Comparison of ENCODE assay signal across 17 cellular contexts in genomic region chr5:84549054-84549453, GRCh38.
DNase-seq lines count a peak whose midpoint lies in the region; ATAC-seq and TF ChIP-seq lines count a peak whose summit lies in the region.
"Had no signal": no experiment of that assay in that cellular context is flagged by ENCODE, and none has a peak within 500 bp of the region (broad histone marks: within the 10 kb centered on the region; RNA-seq: fewer than 3 reads in every experiment).

No MANE protein-coding gene starts in this region.

- TF ChIP-seq CTCF in right atrium auricular region (IDR thresholded peaks at IDR 0.05) (no peak), left ventricle myocardium inferior (IDR thresholded peaks at IDR 0.05; ENCODE audit: borderline replicate concordance) (no peak), left lung (IDR thresholded peaks at IDR 0.05) (no peak)

- no peak overlapping the region for H3K27ac ChIP-seq in right atrium auricular region
- peak overlapping the region; percentile 61 for H3K27ac ChIP-seq in left ventricle myocardium inferior (replicated peaks)
- H3K27ac ChIP-seq in left lung = no peak overlapping the region
- H3K27ac ChIP-seq: BLaER1 treated with 17β-estradiol and CSF1 and Interleukin-3, amounts not matched to agents 10 nM and 100 nM; HL-60 had no signal

- no peak overlapping the region for H3K4me3 ChIP-seq in right atrium auricular region
- no peak overlapping the region for H3K4me3 ChIP-seq in left ventricle myocardium inferior
- H3K4me3 ChIP-seq in left lung = no peak overlapping the region
- H3K4me3 ChIP-seq: BLaER1 treated with 17β-estradiol and CSF1 and Interleukin-3, amounts not matched to agents 10 nM and 100 nM had no signal

- H3K4me1 ChIP-seq in right atrium auricular region (no peaks in the 10 kb centered on the region), left ventricle myocardium inferior (no peaks in the 10 kb centered on the region), left lung (no peaks in the 10 kb centered on the region)
- H3K4me1 ChIP-seq: BLaER1 treated with 17β-estradiol and CSF1 and Interleukin-3, amounts not matched to agents 10 nM and 100 nM had no signal

- intact Hi-C loops in Right ventricle myocardium inferior (cut with DNase I) (no loop called here), left ventricle myocardium inferior (cut with micrococcal nuclease) (no loop called here), left lung (cut with DNase I) (no loop called here)

- peak; percentile 68 for ATAC-seq in Right ventricle myocardium inferior
- peak; percentile 62 for ATAC-seq in left lung
- ATAC-seq in GM21528 (IDR thresholded peaks at IDR 0.05; ENCODE audit: low FRiP score, unreplicated experiment) = no peak
- ATAC-seq in HG02852 (IDR thresholded peaks at IDR 0.05; ENCODE audit: unreplicated experiment) = no peak
- ATAC-seq: CD8-positive, alpha-beta T cell had no signal

- H3K36me3 ChIP-seq in right atrium auricular region (no peaks in the 10 kb centered on the region), left ventricle myocardium inferior (no peaks in the 10 kb centered on the region), left lung (no peaks in the 10 kb centered on the region)
- H3K36me3 ChIP-seq: BLaER1 treated with 17β-estradiol and CSF1 and Interleukin-3, amounts not matched to agents 10 nM and 100 nM had no signal

- H3K9me3 ChIP-seq in right atrium auricular region (no peaks in the 10 kb centered on the region), left ventricle myocardium inferior (replicated peaks) (no peaks in the 10 kb centered on the region), left lung (no peaks in the 10 kb centered on the region)
- H3K9me3 ChIP-seq: BLaER1 treated with 17β-estradiol and CSF1 and Interleukin-3, amounts not matched to agents 10 nM and 100 nM had no signal

- DNase-seq in Right ventricle myocardium inferior (ENCODE audit: missing footprints) = no peak
- DNase-seq in right atrium auricular region (ENCODE audit: low spot score) = no peak
- DNase-seq in amniotic epithelial cell (ENCODE audit: low read depth) = peak; percentile 8
- no peak for DNase-seq in left ventricle myocardium inferior
- DNase-seq in left lung = no peak
- no peak for DNase-seq in HUDEP-2 (lab: John Stamatoyannopoulos, UW; ENCODE audit: unreplicated experiment in 76 of 76)
- DNase-seq: 8988T; Calu3; CD8-positive, alpha-beta T cell; DMS79 treated with DMSO at 0.1 percent for 48 hours; GF-D8; H9; IMR-90 had no signal

- H3K27me3 ChIP-seq in right atrium auricular region (no peaks in the 10 kb centered on the region), left ventricle myocardium inferior (ENCODE audit: low read depth) (no peaks in the 10 kb centered on the region), left lung (no peaks in the 10 kb centered on the region)
- H3K27me3 ChIP-seq: BLaER1 treated with 17β-estradiol and CSF1 and Interleukin-3, amounts not matched to agents 10 nM and 100 nM had no signal

Comparison
In these comparisons a context has a peak if more than half of its experiments do, and no peak if none do; other contexts are left out.
1. ATAC-seq: peak in Right ventricle myocardium inferior (single experiment) and left lung (single experiment); none in GM21528 (single experiment) and HG02852 (single experiment).